Comparison of ENCODE assay signal across 11 cellular contexts in genomic region chr7:27119412-27119911, GRCh38. TPM values are rescaled to one million over a fixed set of nuclear protein-coding genes. Genes with fewer than 3 reads are reported as not detected.
A peak's percentile ranks its signal among the peaks of the same experiment; 100 is the strongest.
DNase-seq lines count a peak whose midpoint lies in the region; ATAC-seq and TF ChIP-seq lines count a peak whose summit lies in the region.
"Had no signal": no experiment of that assay in that cellular context is flagged by ENCODE, and none has a peak within 500 bp of the region (broad histone marks: within the 10 kb centered on the region; RNA-seq: fewer than 3 reads in every experiment).

No MANE protein-coding gene starts in this region.

- no peak for TF ChIP-seq POLR2A in HCT116 (IDR thresholded peaks at IDR 0.05; ENCODE audit: borderline replicate concordance, extremely low read depth, insufficient read depth, insufficient read length)
- TF ChIP-seq POLR2A in breast epithelium (IDR thresholded peaks at IDR 0.05), result no peak
- TF ChIP-seq POLR2A in heart left ventricle (IDR thresholded peaks at IDR 0.05), result no peak

- ATAC-seq in HCT116 (no peak), lower lobe of right lung (no peak), heart left ventricle (no peak)
- ATAC-seq in naive thymus-derived CD4-positive, alpha-beta T cell, result no peak

- POLR2A ChIA-PET in HCT116 (lab: Charles Lee), result interaction anchor here (1.2 kb wide), 1 partner anchor 9 kb away, joined by 3 read pairs; no protein-coding TSS in a partner anchor
- POLR2A ChIA-PET in naive thymus-derived CD4-positive, alpha-beta T cell (lab: Charles Lee), result no interaction called here

- no peak for TF ChIP-seq CTCF in HCT116 (IDR thresholded peaks at IDR 0.05 in 2 of 3, conservative IDR thresholded peaks at IDR 0.05 in 1 of 3; ENCODE audit: borderline replicate concordance in 1 of 3, insufficient read depth in 1 of 3, low read depth in 2 of 3, low read length in 2 of 3)
- no peak for TF ChIP-seq CTCF in breast epithelium (IDR thresholded peaks at IDR 0.05)
- TF ChIP-seq CTCF in lower lobe of right lung (IDR thresholded peaks at IDR 0.05), result no peak
- TF ChIP-seq CTCF in heart left ventricle (IDR thresholded peaks at IDR 0.05), result no peak

- no peak overlapping the region for H3K27ac ChIP-seq in HCT116 (ENCODE audit: low read depth, low read length)
- peak overlapping the region; percentile 98 to 100 for H3K27ac ChIP-seq in breast epithelium
- peak overlapping the region; percentile 87 for H3K27ac ChIP-seq in lower lobe of right lung
- peak overlapping the region; percentile 80 for H3K27ac ChIP-seq in subcutaneous abdominal adipose tissue (ENCODE audit: low read depth, low read length)
- peak overlapping the region in 3 of 12 donors; percentile 75 to 93 (median 79) for H3K27ac ChIP-seq in heart left ventricle
- H3K27ac ChIP-seq in effector memory CD4-positive, alpha-beta T cell (ENCODE audit: insufficient read depth, low read length, poor library complexity, severe bottlenecking), result no peak overlapping the region
- H3K27ac ChIP-seq in naive thymus-derived CD4-positive, alpha-beta T cell (ENCODE audit: low read depth, low read length), result no peak overlapping the region

- peaks cover 16% of the 10 kb centered on the region; the same call in 1 of the 2 replicates for H3K27me3 ChIP-seq in HCT116 (ENCODE audit: insufficient read depth, low read length)
- no peaks in the 10 kb centered on the region for H3K27me3 ChIP-seq in breast epithelium
- H3K27me3 ChIP-seq in lower lobe of right lung (ENCODE audit: low read depth), result peaks cover 25% of the 10 kb centered on the region
- no peaks in the 10 kb centered on the region for H3K27me3 ChIP-seq in subcutaneous abdominal adipose tissue (ENCODE audit: control insufficient read depth in 5 of 5, insufficient read depth in 4 of 5, low read length in 5 of 5)
- H3K27me3 ChIP-seq in heart left ventricle, result peaks cover 35 to 98% (median 81%) of the 10 kb centered on the region in 9 donors
- peaks cover 8% of the 10 kb centered on the region for H3K27me3 ChIP-seq in effector memory CD4-positive, alpha-beta T cell (replicated peaks; ENCODE audit: control insufficient read depth, insufficient read depth, low read length, poor library complexity, severe bottlenecking)
- no peaks in the 10 kb centered on the region for H3K27me3 ChIP-seq in naive thymus-derived CD4-positive, alpha-beta T cell (ENCODE audit: control insufficient read depth in 2 of 2, insufficient read depth in 2 of 2, low read length in 2 of 2)

- no peak overlapping the region for H3K27ac Mint-ChIP-seq in naive thymus-derived CD4-positive, alpha-beta T cell

- RAD21 ChIA-PET in HCT116 (lab: Charles Lee; ENCODE audit: low non-redundant PET in 1 of 2, low total read pairs in 2 of 2, uncharacterized antibody in 2 of 2, unreplicated experiment in 2 of 2), result no interaction called here

- no peaks in the 10 kb centered on the region for H3K79me2 ChIP-seq in HCT116 (ENCODE audit: insufficient read depth, low read length)

- H4K20me1 ChIP-seq in HCT116 (ENCODE audit: insufficient read depth), result no peaks in the 10 kb centered on the region

- no peak for TF ChIP-seq RAD21 in HCT116 (IDR thresholded peaks at IDR 0.05; ENCODE audit: low read depth)

- H3K4me1 Mint-ChIP-seq in naive thymus-derived CD4-positive, alpha-beta T cell, result no peaks in the 10 kb centered on the region

- H3K9ac ChIP-seq in HCT116 (ENCODE audit: low read length), result no peak overlapping the region
- H3K9ac ChIP-seq in subcutaneous abdominal adipose tissue (ENCODE audit: low read length in 5 of 5), result peak overlapping the region in 1 of 5 donors; percentile 26

- no peaks in the 10 kb centered on the region for H3K9me3 Mint-ChIP-seq in naive thymus-derived CD4-positive, alpha-beta T cell

- H3K4me3 Mint-ChIP-seq in naive thymus-derived CD4-positive, alpha-beta T cell, result no peak overlapping the region

- CTCF ChIA-PET in HCT116 (lab: Charles Lee), result interaction anchor here (0.8 kb wide), 1 partner anchor 266 kb away, joined by 4 read pairs; no protein-coding TSS in a partner anchor
- CTCF ChIA-PET in naive thymus-derived CD4-positive, alpha-beta T cell (lab: Charles Lee), result no interaction called here

- no TSS peak for BruUV-seq in HCT116 (replicated peaks; lab: Mats Ljungman, UMichigan)

- no peak for DNase-seq in HCT116 (ENCODE audit: low read depth, low spot score)
- DNase-seq in breast epithelium (ENCODE audit: low spot score in 2 of 2), result peak in 1 of 2 donors; percentile 8
- no peak for DNase-seq in lower lobe of right lung
- DNase-seq in activated CD4-positive, alpha-beta T cell treated with anti-CD3 and anti-CD28 coated beads for 48 hours, result no peak
- no peak for DNase-seq in heart left ventricle
- no peak for DNase-seq in effector memory CD4-positive, alpha-beta T cell
- no peak for DNase-seq in naive thymus-derived CD4-positive, alpha-beta T cell
- DNase-seq: DMS 273 treated with DMSO at 0.1 percent for 48 hours, GOT3 had no signal

- peaks cover 50 to 81% of the 10 kb centered on the region in 2 experiments for H3K4me1 ChIP-seq in HCT116 (ENCODE audit: control insufficient read depth in 1 of 2, insufficient read depth in 2 of 2, low read length in 2 of 2)
- peaks cover 0 to 3% of the 10 kb centered on the region in 2 donors for H3K4me1 ChIP-seq in breast epithelium
- peaks cover 14% of the 10 kb centered on the region for H3K4me1 ChIP-seq in lower lobe of right lung
- H3K4me1 ChIP-seq in subcutaneous abdominal adipose tissue (ENCODE audit: control insufficient read depth in 5 of 5, insufficient read depth in 5 of 5, low read length in 5 of 5), result peaks cover under 1 to 94% (median 59%) of the 10 kb centered on the region in 5 donors
- H3K4me1 ChIP-seq in heart left ventricle, result peaks cover 0 to 16% (median 0%) of the 10 kb centered on the region in 12 donors
- no peaks in the 10 kb centered on the region for H3K4me1 ChIP-seq in effector memory CD4-positive, alpha-beta T cell (ENCODE audit: control insufficient read depth, insufficient read depth, low read length, poor library complexity, severe bottlenecking)
- H3K4me1 ChIP-seq in naive thymus-derived CD4-positive, alpha-beta T cell (ENCODE audit: control insufficient read depth in 2 of 2, insufficient read depth in 2 of 2, low read length in 2 of 2), result no peaks in the 10 kb centered on the region

- H3K27me3 Mint-ChIP-seq in naive thymus-derived CD4-positive, alpha-beta T cell, result peaks cover 1 to 21% (median 14%) of the 10 kb centered on the region in 5 donors

- H3K9me3 ChIP-seq in HCT116 (ENCODE audit: control insufficient read depth in 1 of 2, insufficient read depth in 1 of 2, low read depth in 1 of 2, low read length in 2 of 2), result no peaks in the 10 kb centered on the region
- no peaks in the 10 kb centered on the region for H3K9me3 ChIP-seq in breast epithelium
- H3K9me3 ChIP-seq in lower lobe of right lung, result no peaks in the 10 kb centered on the region
- H3K9me3 ChIP-seq in subcutaneous abdominal adipose tissue (ENCODE audit: control insufficient read depth in 5 of 5, low read length in 5 of 5), result no peaks in the 10 kb centered on the region
- no peaks in the 10 kb centered on the region for H3K9me3 ChIP-seq in heart left ventricle
- no peaks in the 10 kb centered on the region for H3K9me3 ChIP-seq in effector memory CD4-positive, alpha-beta T cell (ENCODE audit: control insufficient read depth, low read length)
- H3K9me3 ChIP-seq in naive thymus-derived CD4-positive, alpha-beta T cell (ENCODE audit: control insufficient read depth in 2 of 3, low read length in 3 of 3), result no peaks in the 10 kb centered on the region

- no peak overlapping the region for H2AFZ ChIP-seq in HCT116 (ENCODE audit: low read depth, low read length, poor library complexity, severe bottlenecking)

- no peaks in the 10 kb centered on the region for H3K36me3 Mint-ChIP-seq in naive thymus-derived CD4-positive, alpha-beta T cell

- peak overlapping the region; percentile 24; the same call in 1 of the 2 replicates for H3K4me2 ChIP-seq in HCT116 (ENCODE audit: low read length)

- H3K4me3 ChIP-seq in HCT116 (replicated peaks in 1 of 2; ENCODE audit: low read depth in 1 of 2, low read length in 2 of 2) (no peak overlapping the region), breast epithelium (peak overlapping the region in 1 of 3 donors; percentile 28), lower lobe of right lung (peak overlapping the region; percentile 55), subcutaneous abdominal adipose tissue (ENCODE audit: low read depth in 1 of 5, low read length in 5 of 5) (no peak overlapping the region), heart left ventricle (no peak overlapping the region)
- no peak overlapping the region for H3K4me3 ChIP-seq in effector memory CD4-positive, alpha-beta T cell (ENCODE audit: insufficient read depth, low read depth, low read length, poor library complexity, severe bottlenecking)
- H3K4me3 ChIP-seq in naive thymus-derived CD4-positive, alpha-beta T cell (ENCODE audit: low read length), result no peak overlapping the region

- no peaks in the 10 kb centered on the region for H3K9me2 ChIP-seq in HCT116 (ENCODE audit: insufficient read depth)

- 27 to 40% (median 32%) methylated on average over 1 of the region's 1 CpG for WGBS in heart left ventricle, 4 donors

- no peaks in the 10 kb centered on the region for H3K36me3 ChIP-seq in HCT116 (ENCODE audit: control insufficient read depth in 1 of 2, insufficient read depth in 2 of 2, low read length in 2 of 2)
- no peaks in the 10 kb centered on the region for H3K36me3 ChIP-seq in breast epithelium
- H3K36me3 ChIP-seq in lower lobe of right lung, result no peaks in the 10 kb centered on the region
- H3K36me3 ChIP-seq in subcutaneous abdominal adipose tissue (ENCODE audit: control insufficient read depth in 5 of 5, insufficient read depth in 5 of 5, low read length in 5 of 5), result peaks cover 5 to 28% (median 15%) of the 10 kb centered on the region in 5 donors
- no peaks in the 10 kb centered on the region for H3K36me3 ChIP-seq in heart left ventricle
- no peaks in the 10 kb centered on the region for H3K36me3 ChIP-seq in effector memory CD4-positive, alpha-beta T cell (ENCODE audit: control insufficient read depth, insufficient read depth, low read length)
- H3K36me3 ChIP-seq in naive thymus-derived CD4-positive, alpha-beta T cell (ENCODE audit: control insufficient read depth in 2 of 3, insufficient read depth in 3 of 3, low read length in 3 of 3), result no peaks in the 10 kb centered on the region

- intact Hi-C loops in HCT116 (cut with micrococcal nuclease) (no loop called here), breast epithelium (cut with DNase I; ENCODE audit: low total_unique reads) (no loop called here), lower lobe of right lung (cut with DNase I) (no loop called here), heart left ventricle (cut with DNase I) (no loop called here)
- intact Hi-C loops in naive thymus-derived CD4-positive, alpha-beta T cell (cut with micrococcal nuclease), result no loop called here

RNA-seq across cellular contexts. Expression of gene HOXA4, which starts 11.1 kb away (rescaled TPM):
- 2.0 TPM for total RNA-seq in HCT116 (2021; ENCODE audit: unreplicated experiment)
- 1.5 and 1.8 TPM in 2 replicates for polyA plus RNA-seq in HCT116 (2012)
- 1 to 10 TPM in 2 of 3 donors, under 1 TPM in 1; 0.80 to 2.8 (median 2.0) TPM for total RNA-seq in breast epithelium
- total RNA-seq in lower lobe of right lung, result 8.5 TPM
- total RNA-seq in heart left ventricle, result 1 to 10 TPM in 3 of 9 donors, under 1 TPM in 5, not detected in 1; 0.23 to 2.6 (median 0.88) TPM
- under 1 TPM; 0.50 to 0.69 TPM for polyA plus RNA-seq in heart left ventricle
- not detected for total RNA-seq in naive thymus-derived CD4-positive, alpha-beta T cell
- under 1 TPM in 1 of 2 donors, not detected in 1; 0.41 TPM for polyA plus RNA-seq in naive thymus-derived CD4-positive, alpha-beta T cell
- total RNA-seq: G401 had no signal

RNA-seq across cellular contexts. Expression of gene HOXA2, which starts 17.0 kb away (rescaled TPM):
- 0.57 TPM for total RNA-seq in HCT116 (2021; ENCODE audit: unreplicated experiment)
- polyA plus RNA-seq in HCT116 (2012), result 0.26 and 0.31 TPM in 2 replicates
- 1 to 10 TPM in 2 of 3 donors, under 1 TPM in 1; 0.80 to 5.4 (median 1.3) TPM for total RNA-seq in breast epithelium
- 1.5 TPM for total RNA-seq in lower lobe of right lung
- total RNA-seq in heart left ventricle, result under 1 TPM in 2 of 9 donors, not detected in 7; 0.14 to 0.57 TPM
- under 1 TPM in 1 of 2 donors, not detected in 1; 0.03 TPM for polyA plus RNA-seq in heart left ventricle
- not detected for total RNA-seq in naive thymus-derived CD4-positive, alpha-beta T cell
- polyA plus RNA-seq in naive thymus-derived CD4-positive, alpha-beta T cell, result not detected
- total RNA-seq: G401 had no signal

RNA-seq across cellular contexts. Expression of gene HOXA1, which starts 23.7 kb away (rescaled TPM):
- total RNA-seq in HCT116 (2021; ENCODE audit: unreplicated experiment), result 2.8 TPM
- 1.1 and 1.5 TPM in 2 replicates for polyA plus RNA-seq in HCT116 (2012)
- under 1 TPM; 0.33 to 0.80 (median 0.44) TPM for total RNA-seq in breast epithelium
- total RNA-seq in lower lobe of right lung, result 0.77 TPM
- total RNA-seq in heart left ventricle, result under 1 TPM in 3 of 9 donors, not detected in 6; 0.12 to 0.66 (median 0.59) TPM
- polyA plus RNA-seq in heart left ventricle, result under 1 TPM in 1 of 2 donors, not detected in 1; 0.07 TPM
- 1 to 10 TPM in 1 of 5 experiments, under 1 TPM in 3, not detected in 1; 0.10 to 1.1 (median 0.41) TPM for total RNA-seq in naive thymus-derived CD4-positive, alpha-beta T cell
- polyA plus RNA-seq in naive thymus-derived CD4-positive, alpha-beta T cell, result under 1 TPM; 0.09 to 0.18 TPM

RNA-seq across cellular contexts. Expression of gene HOXA5, which starts 24.0 kb away (rescaled TPM):
- 6.7 TPM for total RNA-seq in HCT116 (2021; ENCODE audit: unreplicated experiment)
- polyA plus RNA-seq in HCT116 (2012), result 3.2 and 7.2 TPM in 2 replicates
- total RNA-seq in breast epithelium, result 10 to 100 TPM; 11.5 to 48.7 (median 22.6) TPM
- total RNA-seq in lower lobe of right lung, result 16.0 TPM
- total RNA-seq in heart left ventricle, result 1 to 10 TPM in 1 of 9 donors, under 1 TPM in 2, not detected in 6; 0.28 to 2.8 (median 0.44) TPM
- polyA plus RNA-seq in heart left ventricle, result under 1 TPM in 1 of 2 donors, not detected in 1; 0.07 TPM
- 1 to 10 TPM in 1 of 5 experiments, under 1 TPM in 1, not detected in 3; 0.88 to 2.2 TPM for total RNA-seq in naive thymus-derived CD4-positive, alpha-beta T cell
- polyA plus RNA-seq in naive thymus-derived CD4-positive, alpha-beta T cell, result not detected

RNA-seq across cellular contexts. Expression of gene HOXA6, which starts 28.1 kb away (rescaled TPM):
- 12.7 TPM for total RNA-seq in HCT116 (2021; ENCODE audit: unreplicated experiment)
- 3.9 and 4.9 TPM in 2 replicates for polyA plus RNA-seq in HCT116 (2012)
- 10 to 100 TPM in 1 of 3 donors, 1 to 10 TPM in 2; 7.9 to 16.0 (median 9.0) TPM for total RNA-seq in breast epithelium
- 4.6 TPM for total RNA-seq in lower lobe of right lung
- total RNA-seq in heart left ventricle, result not detected
- polyA plus RNA-seq in heart left ventricle, result not detected
- under 1 TPM in 2 of 5 experiments, not detected in 3; 0.32 to 0.49 TPM for total RNA-seq in naive thymus-derived CD4-positive, alpha-beta T cell
- polyA plus RNA-seq in naive thymus-derived CD4-positive, alpha-beta T cell, result not detected

Comparison
In these comparisons a context has a peak if more than half of its experiments do, and no peak if none do; other contexts are left out.
1. H3K27ac ChIP-seq: peak in breast epithelium (2 of 2), lower lobe of right lung (single experiment) and subcutaneous abdominal adipose tissue (single experiment); none in HCT116 (single experiment), effector memory CD4-positive, alpha-beta T cell (single experiment) and naive thymus-derived CD4-positive, alpha-beta T cell (single experiment).